Comparison of ENCODE assay signal across 19 cellular contexts in the genomic region with DNA sequence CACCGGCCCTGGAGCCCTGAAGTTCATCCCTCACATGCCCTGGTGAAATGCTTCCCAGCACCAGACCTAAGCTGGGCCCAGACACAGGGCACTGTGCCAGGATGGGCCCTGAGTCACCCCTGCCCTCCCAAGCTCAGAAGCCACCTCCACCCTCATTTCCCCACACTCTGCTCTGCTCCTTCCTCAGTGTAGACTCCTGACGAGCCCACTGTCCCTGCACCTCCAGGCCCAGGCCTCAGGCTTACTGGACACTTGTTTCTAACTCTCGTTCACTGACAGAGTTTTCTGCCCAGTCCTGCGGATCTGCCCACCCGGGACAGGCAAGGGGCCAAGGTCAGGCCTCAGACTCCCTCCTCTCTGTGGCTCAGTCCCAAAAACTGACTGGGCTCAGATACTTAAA.
DNase-seq lines count a peak whose midpoint lies in the region; ATAC-seq and TF ChIP-seq lines count a peak whose summit lies in the region.
"Had no signal": no experiment of that assay in that cellular context is flagged by ENCODE, and none has a peak within 500 bp of the region (broad histone marks: within the 10 kb centered on the region; RNA-seq: fewer than 3 reads in every experiment).

No MANE protein-coding gene starts in this region.

- H3K9me3 ChIP-seq in OCI-LY7 (ENCODE audit: low read length) = no peaks in the 10 kb centered on the region
- H3K9me3 ChIP-seq: prostate gland had no signal

- no TSS peak for BruUV-seq in OCI-LY7 (replicated peaks; lab: Mats Ljungman, UMichigan)

- H3K4me3 Mint-ChIP-seq in stimulated activated effector memory CD8-positive, alpha-beta T cell treated with anti-CD3 and anti-CD28 coated beads, Interleukin-12 subunit alpha, Interleukin-12 subunit beta, amount 100 ng/mL, for 72 hours = no peak overlapping the region
- H3K4me3 Mint-ChIP-seq: activated naive CD8-positive, alpha-beta T cell treated with anti-CD3 and anti-CD28 coated beads, Interleukin-2, amount 10 ng/mL, durations not matched to agents 7 days and 5 days; activated T-cell treated with anti-CD3 and anti-CD28 coated beads, Interleukin-2, amount 50 U/mL, for 24 hours; CD4-positive, alpha-beta memory T cell had no signal

- no peak overlapping the region for H3K4me2 ChIP-seq in OCI-LY7 (ENCODE audit: low read length)

- no peaks in the 10 kb centered on the region for H3K9me2 ChIP-seq in OCI-LY7 (ENCODE audit: insufficient read depth, low read length)

- peak; percentile 65 for ATAC-seq in SK-N-SH treated with all-trans-retinoic acid at 6 μM for 48 hours
- ATAC-seq in stimulated activated effector memory CD8-positive, alpha-beta T cell treated with anti-CD3 and anti-CD28 coated beads, Interleukin-12 subunit alpha, Interleukin-12 subunit beta, amount 100 ng/mL, for 72 hours = peak; percentile 16
- ATAC-seq: left lung had no signal

- no peaks in the 10 kb centered on the region for H3K4me1 ChIP-seq in OCI-LY7 (ENCODE audit: insufficient read depth, low read length, poor library complexity, severe bottlenecking)
- H3K4me1 ChIP-seq: left lung, prostate gland had no signal

- no peaks in the 10 kb centered on the region for H3K79me2 ChIP-seq in OCI-LY7 (ENCODE audit: insufficient read depth, low read depth, low read length)

- no peaks in the 10 kb centered on the region for H3K36me3 Mint-ChIP-seq in stimulated activated effector memory CD8-positive, alpha-beta T cell treated with anti-CD3 and anti-CD28 coated beads, Interleukin-12 subunit alpha, Interleukin-12 subunit beta, amount 100 ng/mL, for 72 hours

- H3K4me1 Mint-ChIP-seq in stimulated activated effector memory CD8-positive, alpha-beta T cell treated with anti-CD3 and anti-CD28 coated beads, Interleukin-12 subunit alpha, Interleukin-12 subunit beta, amount 100 ng/mL, for 72 hours = no peaks in the 10 kb centered on the region
- H3K4me1 Mint-ChIP-seq: CD4-positive, alpha-beta memory T cell had no signal

- no peak overlapping the region for H2AFZ ChIP-seq in OCI-LY7 (ENCODE audit: low read length)

- CTCF ChIA-PET in OCI-LY7 (lab: Charles Lee; ENCODE audit: unreplicated experiment) = no interaction called here

- POLR2A ChIA-PET in OCI-LY7 (lab: Charles Lee) = no interaction called here

- intact Hi-C loops in OCI-LY7 (cut with micrococcal nuclease; ENCODE audit: unreplicated experiment) = no loop called here

- H3K36me3 ChIP-seq in OCI-LY7 (ENCODE audit: insufficient read depth, low read length) = no peaks in the 10 kb centered on the region
- H3K36me3 ChIP-seq: left lung, prostate gland had no signal

- no peak overlapping the region for H3K27ac Mint-ChIP-seq in stimulated activated effector memory CD8-positive, alpha-beta T cell treated with anti-CD3 and anti-CD28 coated beads, Interleukin-12 subunit alpha, Interleukin-12 subunit beta, amount 100 ng/mL, for 72 hours
- H3K27ac Mint-ChIP-seq: activated naive CD8-positive, alpha-beta T cell treated with anti-CD3 and anti-CD28 coated beads, Interleukin-2, amount 10 ng/mL, durations not matched to agents 7 days and 5 days; activated T-cell treated with anti-CD3 and anti-CD28 coated beads, Interleukin-2, amount 50 U/mL, for 24 hours; CD4-positive, alpha-beta memory T cell had no signal

- no peaks in the 10 kb centered on the region for H4K20me1 ChIP-seq in OCI-LY7 (ENCODE audit: insufficient read depth, low read length)

- DNase-seq in DMS 273 (lab: John Stamatoyannopoulos, UW; ENCODE audit: unreplicated experiment) (peak; percentile 30), DMS 273 treated with DMSO at 0.1 percent for 48 hours (lab: John Stamatoyannopoulos, UW) (no peak), foreskin fibroblast (peak; percentile 21 to 68), OCI-LY7 (ENCODE audit: low spot score) (no peak), iPS-NIHi7 (ENCODE audit: extremely low spot score) (no peak), HCEC 1CT (no peak)
- no peak for DNase-seq in stimulated activated effector memory CD8-positive, alpha-beta T cell treated with anti-CD3 and anti-CD28 coated beads, Interleukin-12 subunit alpha, Interleukin-12 subunit beta, amount 100 ng/mL, for 72 hours (ENCODE audit: low spot score in 2 of 2)
- DNase-seq: activated CD4-positive, alpha-beta T cell treated with anti-CD3 and anti-CD28 coated beads, Interleukin-2, amount 50 U/mL, for 1 hour; activated naive CD8-positive, alpha-beta T cell treated with anti-CD3 and anti-CD28 coated beads, Interleukin-2, amount 10 ng/mL, durations not matched to agents 7 days and 5 days; activated T-cell treated with anti-CD3 and anti-CD28 coated beads, Interleukin-2, amount 50 U/mL, for 24 hours; cerebellar nuclear complex; left lung; NCI-H2029; NCI-H82; Right ventricle myocardium superior had no signal

- H3K9me3 Mint-ChIP-seq in stimulated activated effector memory CD8-positive, alpha-beta T cell treated with anti-CD3 and anti-CD28 coated beads, Interleukin-12 subunit alpha, Interleukin-12 subunit beta, amount 100 ng/mL, for 72 hours = no peaks in the 10 kb centered on the region

- H3K4me3 ChIP-seq in foreskin fibroblast (ENCODE audit: low read depth in 1 of 2, low read length in 2 of 2) (no peak overlapping the region), OCI-LY7 (ENCODE audit: low read depth, low read length, poor library complexity, severe bottlenecking) (no peak overlapping the region)
- H3K4me3 ChIP-seq: left lung, prostate gland had no signal

- TF ChIP-seq CTCF in foreskin fibroblast (IDR thresholded peaks at IDR 0.05; ENCODE audit: low read depth, low read length) (no peak), OCI-LY7 (conservative IDR thresholded peaks at IDR 0.05; ENCODE audit: low read length) (no peak)

- H3K27ac ChIP-seq in OCI-LY7 (ENCODE audit: low read depth, low read length, poor library complexity, severe bottlenecking) = no peak overlapping the region
- H3K27ac ChIP-seq: 22Rv1, left lung, prostate gland had no signal

TF ChIP-seq in SK-N-SH treated with all-trans-retinoic acid at 6 μM for 48 hours, 23 proteins besides CTCF, POLR2A, EP300 and RAD21 (continues in another document):
- no peak for TF ChIP-seq CSDC2 (CRISPR knock-in tag; IDR thresholded peaks at IDR 0.05)
- no peak for TF ChIP-seq ZFP3 (CRISPR knock-in tag; IDR thresholded peaks at IDR 0.05)
- TF ChIP-seq, protein P1, sequence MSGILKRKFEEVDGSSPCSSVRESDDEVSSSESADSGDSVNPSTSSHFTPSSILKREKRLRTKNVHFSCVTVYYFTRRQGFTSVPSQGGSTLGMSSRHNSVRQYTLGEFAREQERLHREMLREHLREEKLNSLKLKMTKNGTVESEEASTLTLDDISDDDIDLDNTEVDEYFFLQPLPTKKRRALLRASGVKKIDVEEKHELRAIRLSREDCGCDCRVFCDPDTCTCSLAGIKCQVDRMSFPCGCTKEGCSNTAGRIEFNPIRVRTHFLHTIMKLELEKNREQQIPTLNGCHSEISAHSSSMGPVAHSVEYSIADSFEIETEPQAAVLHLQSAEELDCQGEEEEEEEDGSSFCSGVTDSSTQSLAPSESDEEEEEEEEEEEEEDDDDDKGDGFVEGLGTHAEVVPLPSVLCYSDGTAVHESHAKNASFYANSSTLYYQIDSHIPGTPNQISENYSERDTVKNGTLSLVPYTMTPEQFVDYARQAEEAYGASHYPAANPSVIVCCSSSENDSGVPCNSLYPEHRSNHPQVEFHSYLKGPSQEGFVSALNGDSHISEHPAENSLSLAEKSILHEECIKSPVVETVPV (CRISPR knock-in tag; IDR thresholded peaks at IDR 0.05) = no peak
- TF ChIP-seq ESRRG (CRISPR knock-in tag; IDR thresholded peaks at IDR 0.05) = no peak
- no peak for TF ChIP-seq TCF4 (CRISPR knock-in tag; IDR thresholded peaks at IDR 0.05; ENCODE audit: borderline replicate concordance)
- TF ChIP-seq BACH2 (CRISPR knock-in tag; IDR thresholded peaks at IDR 0.05; ENCODE audit: borderline replicate concordance) = no peak
- TF ChIP-seq, protein P2, sequence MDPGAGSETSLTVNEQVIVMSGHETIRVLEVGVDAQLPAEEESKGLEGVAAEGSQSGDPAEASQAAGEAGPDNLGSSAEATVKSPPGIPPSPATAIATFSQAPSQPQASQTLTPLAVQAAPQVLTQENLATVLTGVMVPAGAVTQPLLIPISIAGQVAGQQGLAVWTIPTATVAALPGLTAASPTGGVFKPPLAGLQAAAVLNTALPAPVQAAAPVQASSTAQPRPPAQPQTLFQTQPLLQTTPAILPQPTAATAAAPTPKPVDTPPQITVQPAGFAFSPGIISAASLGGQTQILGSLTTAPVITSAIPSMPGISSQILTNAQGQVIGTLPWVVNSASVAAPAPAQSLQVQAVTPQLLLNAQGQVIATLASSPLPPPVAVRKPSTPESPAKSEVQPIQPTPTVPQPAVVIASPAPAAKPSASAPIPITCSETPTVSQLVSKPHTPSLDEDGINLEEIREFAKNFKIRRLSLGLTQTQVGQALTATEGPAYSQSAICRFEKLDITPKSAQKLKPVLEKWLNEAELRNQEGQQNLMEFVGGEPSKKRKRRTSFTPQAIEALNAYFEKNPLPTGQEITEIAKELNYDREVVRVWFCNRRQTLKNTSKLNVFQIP (CRISPR knock-in tag; IDR thresholded peaks at IDR 0.05; ENCODE audit: borderline replicate concordance, low read depth) = no peak
- TF ChIP-seq, protein P3, sequence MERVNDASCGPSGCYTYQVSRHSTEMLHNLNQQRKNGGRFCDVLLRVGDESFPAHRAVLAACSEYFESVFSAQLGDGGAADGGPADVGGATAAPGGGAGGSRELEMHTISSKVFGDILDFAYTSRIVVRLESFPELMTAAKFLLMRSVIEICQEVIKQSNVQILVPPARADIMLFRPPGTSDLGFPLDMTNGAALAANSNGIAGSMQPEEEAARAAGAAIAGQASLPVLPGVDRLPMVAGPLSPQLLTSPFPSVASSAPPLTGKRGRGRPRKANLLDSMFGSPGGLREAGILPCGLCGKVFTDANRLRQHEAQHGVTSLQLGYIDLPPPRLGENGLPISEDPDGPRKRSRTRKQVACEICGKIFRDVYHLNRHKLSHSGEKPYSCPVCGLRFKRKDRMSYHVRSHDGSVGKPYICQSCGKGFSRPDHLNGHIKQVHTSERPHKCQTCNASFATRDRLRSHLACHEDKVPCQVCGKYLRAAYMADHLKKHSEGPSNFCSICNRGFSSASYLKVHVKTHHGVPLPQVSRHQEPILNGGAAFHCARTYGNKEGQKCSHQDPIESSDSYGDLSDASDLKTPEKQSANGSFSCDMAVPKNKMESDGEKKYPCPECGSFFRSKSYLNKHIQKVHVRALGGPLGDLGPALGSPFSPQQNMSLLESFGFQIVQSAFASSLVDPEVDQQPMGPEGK (CRISPR knock-in tag; IDR thresholded peaks at IDR 0.05; ENCODE audit: borderline replicate concordance) = no peak
- TF ChIP-seq, protein P4, sequence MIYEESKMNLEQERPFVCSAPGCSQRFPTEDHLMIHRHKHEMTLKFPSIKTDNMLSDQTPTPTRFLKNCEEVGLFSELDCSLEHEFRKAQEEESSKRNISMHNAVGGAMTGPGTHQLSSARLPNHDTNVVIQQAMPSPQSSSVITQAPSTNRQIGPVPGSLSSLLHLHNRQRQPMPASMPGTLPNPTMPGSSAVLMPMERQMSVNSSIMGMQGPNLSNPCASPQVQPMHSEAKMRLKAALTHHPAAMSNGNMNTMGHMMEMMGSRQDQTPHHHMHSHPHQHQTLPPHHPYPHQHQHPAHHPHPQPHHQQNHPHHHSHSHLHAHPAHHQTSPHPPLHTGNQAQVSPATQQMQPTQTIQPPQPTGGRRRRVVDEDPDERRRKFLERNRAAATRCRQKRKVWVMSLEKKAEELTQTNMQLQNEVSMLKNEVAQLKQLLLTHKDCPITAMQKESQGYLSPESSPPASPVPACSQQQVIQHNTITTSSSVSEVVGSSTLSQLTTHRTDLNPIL (CRISPR knock-in tag; IDR thresholded peaks at IDR 0.05; ENCODE audit: low read depth) = no peak

Comparison
In these comparisons a context has a peak if more than half of its experiments do, and no peak if none do; other contexts are left out.
1. DNase-seq: peak in DMS 273 (single experiment) and foreskin fibroblast (2 of 2); none in DMS 273 treated with DMSO at 0.1 percent for 48 hours (single experiment), stimulated activated effector memory CD8-positive, alpha-beta T cell treated with anti-CD3 and anti-CD28 coated beads, Interleukin-12 subunit alpha, Interleukin-12 subunit beta, amount 100 ng/mL, for 72 hours (0 of 2), OCI-LY7 (single experiment), iPS-NIHi7 (single experiment) and HCEC 1CT (single experiment).